In the genomic region with DNA sequence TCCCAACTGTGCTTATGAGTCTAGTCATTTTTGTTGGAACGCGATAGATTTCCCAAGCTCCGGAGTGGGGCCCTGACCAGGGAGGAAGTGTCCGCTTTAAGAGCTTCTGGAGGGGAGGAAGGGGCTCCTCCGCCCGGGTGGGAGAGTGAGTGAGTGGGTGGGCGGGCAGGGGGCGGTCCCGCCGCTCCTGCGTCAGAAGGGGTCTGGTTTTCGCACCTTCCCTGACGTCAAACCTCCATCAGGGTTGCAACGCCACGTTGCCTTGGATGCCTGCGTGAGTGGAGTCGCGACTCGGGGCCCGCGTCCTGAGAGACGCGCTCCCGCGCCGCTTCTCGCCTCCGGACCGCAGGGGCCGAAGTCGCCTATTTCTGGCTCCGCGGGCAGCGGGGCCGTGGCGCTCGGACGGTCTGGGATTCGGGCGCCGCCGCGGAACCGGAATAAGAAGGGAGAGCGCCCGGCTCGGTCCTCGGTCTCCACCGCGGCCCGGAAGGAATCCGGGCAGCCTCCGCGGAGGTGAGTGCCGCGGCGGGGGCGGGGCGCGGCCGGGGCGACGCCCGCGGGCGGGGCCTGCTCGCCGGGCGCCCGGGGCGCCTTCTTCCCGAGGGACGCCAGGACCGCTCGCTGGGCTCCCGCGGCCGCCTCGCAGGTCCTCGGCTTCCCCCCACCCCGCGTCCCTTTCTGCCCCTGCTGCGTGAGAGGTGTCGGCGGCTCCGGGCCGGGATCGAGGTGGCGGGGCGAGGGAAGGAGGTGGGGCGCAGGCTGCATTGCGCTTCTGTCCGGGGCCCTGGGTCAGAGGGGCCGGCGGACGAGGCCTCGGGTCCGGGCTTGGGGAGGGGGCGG, we compare ENCODE assay signal across 8 cellular contexts. TPM values are rescaled to one million over a fixed set of nuclear protein-coding genes. Genes with fewer than 3 reads are reported as not detected.
DNase-seq lines count a peak whose midpoint lies in the region; ATAC-seq, FAIRE-seq and TF ChIP-seq lines count a peak whose summit lies in the region.

ZDBF2 (plus strand) TSS at position 230 of the 840 bp plus-strand sequence. CDS start 7,187 bp downstream, outside the sequence.

- H3K27me3 ChIP-seq in HUES48 (ENCODE audit: control insufficient read depth, insufficient read depth, low read length): peaks cover 13% of the 10 kb centered on the region; the same call in 1 of the 2 replicates
- peaks cover 0 to 32% of the 10 kb centered on the region in 2 donors for H3K27me3 ChIP-seq in breast epithelium
- peaks cover 0 to 15% of the 10 kb centered on the region in 2 donors for H3K27me3 ChIP-seq in small intestine (ENCODE audit: control insufficient read depth in 2 of 2, insufficient read depth in 2 of 2, low read length in 2 of 2)

- 0 to 1% (median 1%) methylated on average over 60 to 99 of the region's 99 CpGs for WGBS in small intestine, 3 donors

- no peaks in the 10 kb centered on the region for H3K36me3 ChIP-seq in HUES48 (ENCODE audit: control insufficient read depth, insufficient read depth, low read length)
- H3K36me3 ChIP-seq in breast epithelium: no peaks in the 10 kb centered on the region
- no peaks in the 10 kb centered on the region for H3K36me3 ChIP-seq in small intestine (ENCODE audit: control insufficient read depth in 2 of 2, insufficient read depth in 2 of 2, low read length in 2 of 2)

- H3K4me3 ChIP-seq in HUES48 (ENCODE audit: low read depth, low read length) (peak within 1 kb of the TSS; percentile 74), breast epithelium (peak within 1 kb of the TSS; percentile 62 to 87 (median 69)), small intestine (ENCODE audit: low read depth in 1 of 2, low read length in 2 of 2) (peak within 1 kb of the TSS; percentile 70 to 80)

- TF ChIP-seq CTCF in breast epithelium (IDR thresholded peaks at IDR 0.05): no peak

- no peak for FAIRE-seq in small intestine (lab: Jason Lieb, UNC)

- peak; percentile 80 for ATAC-seq in GM21390 (IDR thresholded peaks at IDR 0.05; ENCODE audit: unreplicated experiment)

- TF ChIP-seq POLR2A in breast epithelium (IDR thresholded peaks at IDR 0.05): no peak

- H3K27ac ChIP-seq in HUES48 (ENCODE audit: low read depth, low read length): peak within 1 kb of the TSS; percentile 94
- H3K27ac ChIP-seq in breast epithelium: peak within 1 kb of the TSS; percentile 71 to 83
- H3K27ac ChIP-seq in small intestine (ENCODE audit: low read depth in 1 of 2, low read length in 1 of 2): peak within 1 kb of the TSS in 1 of 2 donors; percentile 81

- intact Hi-C loops in breast epithelium (cut with DNase I; ENCODE audit: low total_unique reads): no loop called here

- H3K9me3 ChIP-seq in HUES48 (ENCODE audit: control insufficient read depth, insufficient read depth, low read length) (no peaks in the 10 kb centered on the region), breast epithelium (no peaks in the 10 kb centered on the region), small intestine (ENCODE audit: control insufficient read depth, low read depth) (no peaks in the 10 kb centered on the region)

- DNase-seq in ELF-1 (ENCODE audit: low read depth, low spot score) (peak; percentile 87), T-helper 9 cell (peak; percentile 28), breast epithelium (ENCODE audit: low spot score in 2 of 2) (no peak), iPS-NIHi7 (ENCODE audit: extremely low spot score) (peak; percentile 83), small intestine (peak; percentile 45), NK-92 (lab: John Stamatoyannopoulos, UW; ENCODE audit: unreplicated experiment) (no peak)

- peak within 1 kb of the TSS; percentile 79 for H3K9ac ChIP-seq in HUES48 (ENCODE audit: low read depth, low read length)

- H3K4me1 ChIP-seq in HUES48 (ENCODE audit: control insufficient read depth, insufficient read depth, low read length) (peaks cover 40% of the 10 kb centered on the region), breast epithelium (no peaks in the 10 kb centered on the region), small intestine (ENCODE audit: control insufficient read depth in 2 of 2, insufficient read depth in 1 of 2, low read depth in 1 of 2, low read length in 1 of 2) (no peaks in the 10 kb centered on the region)

RNA-seq across cellular contexts. Expression of gene ZDBF2, which starts in this region (rescaled TPM):
- total RNA-seq in breast epithelium: 10 to 100 TPM in 2 of 3 donors, 1 to 10 TPM in 1; 7.2 to 14.9 (median 10.2) TPM
- under 1 TPM; 0.22 to 0.98 (median 0.27) TPM for polyA plus RNA-seq in small intestine

Comparison
In these comparisons a context has a peak if more than half of its experiments do, and no peak if none do; other contexts are left out.
1. Peak in DNase-seq and H3K4me3 ChIP-seq in small intestine; RNA of the gene not detected or under 1 TPM.
2. DNase-seq: peak in ELF-1 (single experiment), T-helper 9 cell (single experiment) and iPS-NIHi7 (single experiment); none in breast epithelium (0 of 2) and NK-92 (single experiment).
3. Peak in every context shown above with its lines, with median percentiles within 50 percentile points of each other: H3K4me3 ChIP-seq.